10 cellular contexts compared by ENCODE assay signal in genomic region chr22:46769706-46770105, GRCh38. TPM values are rescaled to one million over a fixed set of nuclear protein-coding genes. Genes with fewer than 3 reads are reported as not detected.
DNase-seq lines count a peak whose midpoint lies in the region; ATAC-seq and TF ChIP-seq lines count a peak whose summit lies in the region.
"Had no signal": no experiment of that assay in that cellular context is flagged by ENCODE, and none has a peak within 500 bp of the region (broad histone marks: within the 10 kb centered on the region; RNA-seq: fewer than 3 reads in every experiment).

No MANE protein-coding gene starts in this region.

- no peaks in the 10 kb centered on the region for H3K27me3 ChIP-seq in neural progenitor cell

- ATAC-seq in GM21825 (IDR thresholded peaks at IDR 0.05; ENCODE audit: unreplicated experiment) (no peak), HG03521 (IDR thresholded peaks at IDR 0.05; ENCODE audit: unreplicated experiment) (no peak)

- H3K4me3 Mint-ChIP-seq in CD14-positive monocyte (peak overlapping the region in 1 of 2 donors; percentile 3), IgD-negative memory B cell (peak overlapping the region; percentile 73 to 93 (median 90)), neural progenitor cell (no peak overlapping the region)

- H3K9me3 Mint-ChIP-seq in CD14-positive monocyte (peaks cover 0 to 2% (median 0%) of the 10 kb centered on the region in 7 donors), IgD-negative memory B cell (no peaks in the 10 kb centered on the region), neural progenitor cell (no peaks in the 10 kb centered on the region)

- TF ChIP-seq CTCF in CD14-positive monocyte (IDR thresholded peaks at IDR 0.05): no peak
- TF ChIP-seq CTCF in coronary artery (IDR thresholded peaks at IDR 0.05): no peak
- no peak for TF ChIP-seq CTCF in neural progenitor cell (IDR thresholded peaks at IDR 0.05)

- peaks cover 68% of the 10 kb centered on the region for H3K79me2 ChIP-seq in neural progenitor cell (ENCODE audit: low read depth)

- no peaks in the 10 kb centered on the region for H3K36me3 ChIP-seq in neural progenitor cell

- peaks cover 77% of the 10 kb centered on the region for H3K4me1 Mint-ChIP-seq in CD14-positive monocyte
- peaks cover 49 to 72% (median 71%) of the 10 kb centered on the region in 3 donors for H3K4me1 Mint-ChIP-seq in IgD-negative memory B cell
- H3K4me1 Mint-ChIP-seq in neural progenitor cell: peaks cover 8% of the 10 kb centered on the region

- H3K9me3 ChIP-seq in neural progenitor cell (ENCODE audit: low read depth): no peaks in the 10 kb centered on the region

- no peak overlapping the region for H3K9ac ChIP-seq in neural progenitor cell

- H2AFZ ChIP-seq in neural progenitor cell (replicated peaks): no peak overlapping the region

- H3K36me3 Mint-ChIP-seq in CD14-positive monocyte: peaks cover 30 to 62% of the 10 kb centered on the region in 2 donors
- H3K36me3 Mint-ChIP-seq in IgD-negative memory B cell: no peaks in the 10 kb centered on the region
- H3K36me3 Mint-ChIP-seq in neural progenitor cell: no peaks in the 10 kb centered on the region

- H3K4me1 ChIP-seq in neural progenitor cell: no peaks in the 10 kb centered on the region

- intact Hi-C loops in CD14-positive monocyte (cut with micrococcal nuclease): loop anchor here in 1 of 2 donors (5.0 kb wide), 1 partner anchor 32 kb away; the partner anchor contains the start of gene CERK

- H4K20me1 ChIP-seq in neural progenitor cell (ENCODE audit: low read depth): peaks cover 7% of the 10 kb centered on the region

- DNase-seq in CD14-positive monocyte (ENCODE audit: low spot score) (no peak), coronary artery (ENCODE audit: low spot score) (no peak), neural progenitor cell (ENCODE audit: low spot score) (no peak), EL (no peak), SKM-1 treated with dmso at 0.1 percent for 144 hours (lab: John Stamatoyannopoulos, UW; ENCODE audit: unreplicated experiment) (no peak)

- H3K4me3 ChIP-seq in coronary artery (no peak overlapping the region), neural progenitor cell (no peak overlapping the region)

- H3K27me3 Mint-ChIP-seq in CD14-positive monocyte (ENCODE audit: low read depth in 3 of 3) (peaks cover 0 to 1% (median 0%) of the 10 kb centered on the region in 3 donors), IgD-negative memory B cell (no peaks in the 10 kb centered on the region), neural progenitor cell (ENCODE audit: insufficient read depth, low read depth) (peaks cover 4% of the 10 kb centered on the region)
- H3K27me3 Mint-ChIP-seq: progenitor cell of endocrine pancreas had no signal

- H3K4me2 ChIP-seq in neural progenitor cell: no peak overlapping the region

- H3F3A ChIP-seq in neural progenitor cell (ENCODE audit: low read depth): peaks cover 3% of the 10 kb centered on the region

- H3K27ac ChIP-seq in coronary artery: peak overlapping the region; percentile 37 to 83
- H3K27ac ChIP-seq in neural progenitor cell: no peak overlapping the region
- H3K27ac ChIP-seq: epithelial cell of prostate had no signal

- H3K27ac Mint-ChIP-seq in CD14-positive monocyte: peak overlapping the region; percentile 90 to 96 (median 95)
- peak overlapping the region; percentile 97 to 100 (median 99) for H3K27ac Mint-ChIP-seq in IgD-negative memory B cell
- peak overlapping the region; percentile 54 for H3K27ac Mint-ChIP-seq in neural progenitor cell

RNA-seq across cellular contexts. Expression of gene TBC1D22A, which starts 7.3 kb away (rescaled TPM):
- polyA plus RNA-seq in CD14-positive monocyte (10 to 100 TPM; 25.9 to 29.5 TPM), IgD-negative memory B cell (64.3 TPM)
- 9.8 and 10.6 TPM in 2 replicates for total RNA-seq in neural progenitor cell (ENCODE audit: low replicate concordance)

RNA-seq across cellular contexts. Expression of gene CERK, which starts 31.7 kb away (rescaled TPM):
- polyA plus RNA-seq in CD14-positive monocyte (10 to 100 TPM; 22.4 to 24.5 TPM), IgD-negative memory B cell (11.7 TPM)
- total RNA-seq in neural progenitor cell (ENCODE audit: low replicate concordance): 53.6 and 80.6 TPM in 2 replicates
